In genomic region chr14:53147208-53147607, GRCh38 we compare ENCODE assay signal across 10 cellular contexts. TPM values are rescaled to one million over a fixed set of nuclear protein-coding genes. Genes with fewer than 3 reads are reported as not detected.
DNase-seq lines count a peak whose midpoint lies in the region; ATAC-seq lines count a peak whose summit lies in the region.
"Had no signal": no experiment of that assay in that cellular context is flagged by ENCODE, and none has a peak within 500 bp of the region (broad histone marks: within the 10 kb centered on the region; RNA-seq: fewer than 3 reads in every experiment).

No MANE protein-coding gene starts in this region.

- H3K9me3 Mint-ChIP-seq in activated CD4-positive, alpha-beta T cell treated with anti-CD3 and anti-CD28 coated beads for 36 hours (ENCODE audit: low read depth), result peaks cover 10% of the 10 kb centered on the region
- peaks cover 2% of the 10 kb centered on the region for H3K9me3 Mint-ChIP-seq in memory B cell

- H3K4me1 Mint-ChIP-seq in activated CD4-positive, alpha-beta T cell treated with anti-CD3 and anti-CD28 coated beads for 36 hours, result peaks cover 74% of the 10 kb centered on the region
- peaks cover 33% of the 10 kb centered on the region for H3K4me1 Mint-ChIP-seq in memory B cell

- CTCF ChIA-PET in activated CD4-positive, alpha-beta T cell treated with anti-CD3 and anti-CD28 coated beads for 36 hours (lab: Charles Lee), result no interaction called here

- H3K27me3 Mint-ChIP-seq in activated CD4-positive, alpha-beta T cell treated with anti-CD3 and anti-CD28 coated beads for 36 hours, result no peaks in the 10 kb centered on the region
- no peaks in the 10 kb centered on the region for H3K27me3 Mint-ChIP-seq in memory B cell

- no peak for ATAC-seq in activated CD4-positive, alpha-beta T cell treated with anti-CD3 and anti-CD28 coated beads for 36 hours
- ATAC-seq in GM21576 (IDR thresholded peaks at IDR 0.05; ENCODE audit: unreplicated experiment), result peak; percentile 37
- ATAC-seq in HG03571 (IDR thresholded peaks at IDR 0.05; ENCODE audit: unreplicated experiment), result peak; percentile 28
- ATAC-seq in memory B cell (ENCODE audit: low read depth), result peak; percentile 63
- ATAC-seq: A549 had no signal

- H3K4me3 Mint-ChIP-seq in activated CD4-positive, alpha-beta T cell treated with anti-CD3 and anti-CD28 coated beads for 36 hours, result no peak overlapping the region
- peak overlapping the region; percentile 65 for H3K4me3 Mint-ChIP-seq in memory B cell

- peaks cover 57% of the 10 kb centered on the region for H3K36me3 Mint-ChIP-seq in activated CD4-positive, alpha-beta T cell treated with anti-CD3 and anti-CD28 coated beads for 36 hours (ENCODE audit: low read depth)
- H3K36me3 Mint-ChIP-seq in memory B cell, result peaks cover 5% of the 10 kb centered on the region

- H3K27ac Mint-ChIP-seq in activated CD4-positive, alpha-beta T cell treated with anti-CD3 and anti-CD28 coated beads for 36 hours, result peak overlapping the region; percentile 1
- no peak overlapping the region for H3K27ac Mint-ChIP-seq in memory B cell

- no peak for DNase-seq in activated CD4-positive, alpha-beta T cell treated with anti-CD3 and anti-CD28 coated beads for 36 hours
- no peak for DNase-seq in activated CD4-positive, alpha-beta T cell treated with anti-CD3 and anti-CD28 coated beads for 4 hours
- DNase-seq in memory B cell (ENCODE audit: low spot score in 2 of 2) (no peak), retina (no peak), SHP77 treated with DMSO at 0.1 percent for 48 hours (lab: John Stamatoyannopoulos, UW) (no peak)
- DNase-seq in activated naive CD4-positive, alpha-beta T cell treated with Interleukin-2 at 50 U/mL for 16 hours, result no peak
- DNase-seq: activated CD4-positive, alpha-beta T cell treated with anti-CD3 and anti-CD28 coated beads for 48 hours had no signal

- intact Hi-C loops in activated CD4-positive, alpha-beta T cell treated with anti-CD3 and anti-CD28 coated beads for 36 hours (cut with DNase I, micrococcal nuclease), result no loop called here

- POLR2A ChIA-PET in activated CD4-positive, alpha-beta T cell treated with anti-CD3 and anti-CD28 coated beads for 36 hours (lab: Charles Lee), result no interaction called here

RNA-seq across cellular contexts. Expression of gene DDHD1, which starts 5.9 kb away (rescaled TPM):
- total RNA-seq in activated CD4-positive, alpha-beta T cell treated with anti-CD3 and anti-CD28 coated beads for 36 hours, result 10 to 100 TPM; 34.7 to 36.2 TPM
